13 cellular contexts compared by ENCODE assay signal in the genomic region with DNA sequence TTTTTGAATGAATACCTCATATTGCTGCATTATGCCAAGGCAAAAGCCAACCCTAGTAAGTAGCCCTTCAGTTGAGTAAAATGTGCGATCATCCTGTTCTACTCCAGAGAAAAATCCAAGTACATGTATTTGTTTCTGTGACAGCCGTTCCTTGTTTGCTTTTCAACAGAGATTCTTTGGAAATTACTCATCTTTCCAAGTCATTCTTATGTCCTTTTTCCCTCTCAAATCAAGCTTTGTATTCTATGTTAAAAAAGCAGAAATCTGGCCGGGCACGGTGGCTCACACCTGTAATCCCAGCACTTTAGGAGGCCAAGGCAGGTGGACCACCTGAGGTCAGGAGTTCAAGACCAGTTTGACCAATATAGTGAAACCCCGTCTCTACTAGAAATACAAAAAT.
DNase-seq lines count a peak whose midpoint lies in the region; ATAC-seq and TF ChIP-seq lines count a peak whose summit lies in the region.
"Had no signal": no experiment of that assay in that cellular context is flagged by ENCODE, and none has a peak within 500 bp of the region (broad histone marks: within the 10 kb centered on the region; RNA-seq: fewer than 3 reads in every experiment).

No MANE protein-coding gene starts in this region.

- H3K4me3 ChIP-seq in fibroblast of mammary gland (ENCODE audit: control insufficient read depth, low read depth, low read length) = no peak overlapping the region
- H3K4me3 ChIP-seq: neural progenitor cell had no signal

- no peak for ATAC-seq in HG03354 (IDR thresholded peaks at IDR 0.05; ENCODE audit: poor library complexity, severe bottlenecking, unreplicated experiment)
- ATAC-seq: left lobe of liver had no signal

- peak; percentile 3 for DNase-seq in GM04504 (ENCODE audit: low read depth)
- DNase-seq in RPMI7951 (ENCODE audit: low read depth) = peak; percentile 65
- peak; percentile 78 for DNase-seq in fibroblast of mammary gland (ENCODE audit: low read depth)
- DNase-seq in renal cortical epithelial cell (ENCODE audit: low read depth) = peak; percentile 91
- DNase-seq in stimulated activated CD4-positive, alpha-beta T cell treated with anti-CD3 and anti-CD28 coated beads, Interleukin-15, amount 100 ng/mL, for 24 hours = no peak
- DNase-seq in cerebellar nuclear complex (lab: John Stamatoyannopoulos, UW) = no peak
- DNase-seq: activated CD4-positive, alpha-beta T cell treated with anti-CD3 and anti-CD28 coated beads for 4 hours; DMS 273 treated with DMSO at 0.1 percent for 48 hours; NCI-H1092 treated with DMSO at 0.1 percent for 48 hours; NCI-H82 had no signal

- TF ChIP-seq CTCF in fibroblast of mammary gland (conservative IDR thresholded peaks at IDR 0.05; ENCODE audit: control insufficient read depth, insufficient read depth, low read depth, low read length) = no peak

Comparison
In these comparisons a context has a peak if more than half of its experiments do, and no peak if none do; other contexts are left out.
1. DNase-seq: peak in GM04504 (single experiment), RPMI7951 (single experiment), fibroblast of mammary gland (single experiment) and renal cortical epithelial cell (single experiment); none in stimulated activated CD4-positive, alpha-beta T cell treated with anti-CD3 and anti-CD28 coated beads, Interleukin-15, amount 100 ng/mL, for 24 hours (single experiment) and cerebellar nuclear complex (0 of 2).